ENCODE assay signal across 1 cellular context in the genomic region with DNA sequence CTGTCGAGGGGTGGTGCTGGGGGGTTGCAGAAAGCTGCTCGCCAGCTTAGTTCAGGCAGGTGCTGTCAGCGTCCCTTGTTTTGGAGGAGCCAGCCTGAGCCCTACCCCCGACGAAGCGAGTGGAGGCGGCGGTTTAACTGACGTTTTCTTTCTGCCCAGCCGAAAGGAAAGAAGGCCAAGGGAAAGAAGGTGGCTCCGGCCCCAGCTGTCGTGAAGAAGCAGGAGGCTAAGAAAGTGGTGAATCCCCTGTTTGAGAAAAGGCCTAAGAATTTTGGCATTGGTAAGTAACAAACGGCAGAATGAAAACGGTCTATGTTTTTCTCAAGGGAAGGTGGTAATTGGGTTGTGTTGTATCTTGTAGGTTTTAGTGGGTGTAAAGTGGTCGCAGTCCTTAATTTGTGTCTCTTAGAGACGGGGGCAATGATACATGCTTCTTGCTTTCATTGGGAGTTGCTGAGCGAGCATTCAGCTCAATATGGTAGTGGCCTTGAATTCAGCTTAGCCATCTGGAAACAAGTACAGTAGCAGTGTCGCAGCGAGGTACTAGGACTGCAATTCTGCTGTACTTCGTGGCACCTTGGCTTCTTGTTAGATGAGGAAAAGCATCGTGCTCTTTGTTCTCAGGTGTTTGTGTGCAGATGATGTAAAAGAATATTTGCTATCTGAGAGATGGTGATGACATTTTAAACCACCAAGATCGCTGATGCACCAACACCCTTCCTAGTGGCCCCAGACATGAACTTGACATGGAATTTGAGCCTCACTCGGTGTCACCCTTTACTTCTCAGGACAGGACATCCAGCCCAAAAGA.
TF ChIP-seq lines count a peak whose summit lies in the region.

No MANE protein-coding gene starts in this region.

TF ChIP-seq in HepG2, 621 proteins besides CTCF, POLR2A, EP300 and RAD21 (continues in another document):
- no peak for TF ChIP-seq HNF4A (CRISPR knock-in tag; IDR thresholded peaks at IDR 0.05)
- TF ChIP-seq RARA (CRISPR knock-in tag; IDR thresholded peaks at IDR 0.05) = no peak
- no peak for TF ChIP-seq SAP130 (CRISPR knock-in tag; IDR thresholded peaks at IDR 0.05; ENCODE audit: low read depth)
- TF ChIP-seq ZNF761 (CRISPR knock-in tag; conservative IDR thresholded peaks at IDR 0.05) = no peak
- no peak for TF ChIP-seq IRX3 (CRISPR knock-in tag; IDR thresholded peaks at IDR 0.05; ENCODE audit: borderline replicate concordance, low read depth)
- TF ChIP-seq SALL2 (CRISPR knock-in tag; IDR thresholded peaks at IDR 0.05) = no peak
- no peak for TF ChIP-seq SATB2 (CRISPR knock-in tag; IDR thresholded peaks at IDR 0.05)
- TF ChIP-seq, protein P1, sequence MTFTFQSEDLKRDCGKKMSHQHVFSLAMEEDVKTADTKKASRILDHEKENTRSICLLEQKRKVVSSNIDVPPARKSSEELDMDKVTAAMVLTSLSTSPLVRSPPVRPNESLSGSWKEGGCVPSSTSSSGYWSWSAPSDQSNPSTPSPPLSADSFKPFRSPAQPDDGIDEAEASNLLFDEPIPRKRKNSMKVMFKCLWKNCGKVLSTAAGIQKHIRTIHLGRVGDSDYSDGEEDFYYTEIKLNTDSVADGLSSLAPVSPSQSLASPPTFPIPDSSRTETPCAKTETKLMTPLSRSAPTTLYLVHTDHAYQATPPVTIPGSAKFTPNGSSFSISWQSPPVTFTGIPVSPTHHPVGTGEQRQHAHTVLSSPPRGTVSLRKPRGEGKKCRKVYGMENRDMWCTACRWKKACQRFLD (CRISPR knock-in tag; IDR thresholded peaks at IDR 0.05; ENCODE audit: borderline replicate concordance) = no peak
- no peak for TF ChIP-seq ZSCAN21 (CRISPR knock-in tag; IDR thresholded peaks at IDR 0.05; ENCODE audit: borderline replicate concordance)
- no peak for TF ChIP-seq ERF (CRISPR knock-in tag; IDR thresholded peaks at IDR 0.05)
- no peak for TF ChIP-seq FOXA3 (CRISPR knock-in tag; IDR thresholded peaks at IDR 0.05)
- TF ChIP-seq, protein P2, sequence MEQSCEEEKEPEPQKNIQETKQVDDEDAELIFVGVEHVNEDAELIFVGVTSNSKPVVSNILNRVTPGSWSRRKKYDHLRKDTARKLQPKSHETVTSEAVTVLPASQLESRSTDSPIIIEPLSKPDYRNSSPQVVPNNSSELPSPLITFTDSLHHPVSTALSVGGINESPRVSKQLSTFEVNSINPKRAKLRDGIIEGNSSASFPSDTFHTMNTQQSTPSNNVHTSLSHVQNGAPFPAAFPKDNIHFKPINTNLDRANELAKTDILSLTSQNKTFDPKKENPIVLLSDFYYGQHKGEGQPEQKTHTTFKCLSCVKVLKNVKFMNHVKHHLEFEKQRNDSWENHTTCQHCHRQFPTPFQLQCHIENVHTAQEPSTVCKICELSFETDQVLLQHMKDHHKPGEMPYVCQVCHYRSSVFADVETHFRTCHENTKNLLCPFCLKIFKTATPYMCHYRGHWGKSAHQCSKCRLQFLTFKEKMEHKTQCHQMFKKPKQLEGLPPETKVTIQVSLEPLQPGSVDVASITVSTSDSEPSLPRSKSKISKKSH (CRISPR knock-in tag; IDR thresholded peaks at IDR 0.05; ENCODE audit: borderline replicate concordance) = no peak
- TF ChIP-seq MYC (CRISPR knock-in tag; IDR thresholded peaks at IDR 0.05; ENCODE audit: borderline replicate concordance) = no peak
- no peak for TF ChIP-seq ZNF670 (CRISPR knock-in tag; IDR thresholded peaks at IDR 0.05; ENCODE audit: borderline replicate concordance)
- TF ChIP-seq, protein P3, sequence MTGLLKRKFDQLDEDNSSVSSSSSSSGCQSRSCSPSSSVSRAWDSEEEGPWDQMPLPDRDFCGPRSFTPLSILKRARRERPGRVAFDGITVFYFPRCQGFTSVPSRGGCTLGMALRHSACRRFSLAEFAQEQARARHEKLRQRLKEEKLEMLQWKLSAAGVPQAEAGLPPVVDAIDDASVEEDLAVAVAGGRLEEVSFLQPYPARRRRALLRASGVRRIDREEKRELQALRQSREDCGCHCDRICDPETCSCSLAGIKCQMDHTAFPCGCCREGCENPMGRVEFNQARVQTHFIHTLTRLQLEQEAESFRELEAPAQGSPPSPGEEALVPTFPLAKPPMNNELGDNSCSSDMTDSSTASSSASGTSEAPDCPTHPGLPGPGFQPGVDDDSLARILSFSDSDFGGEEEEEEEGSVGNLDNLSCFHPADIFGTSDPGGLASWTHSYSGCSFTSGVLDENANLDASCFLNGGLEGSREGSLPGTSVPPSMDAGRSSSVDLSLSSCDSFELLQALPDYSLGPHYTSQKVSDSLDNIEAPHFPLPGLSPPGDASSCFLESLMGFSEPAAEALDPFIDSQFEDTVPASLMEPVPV (CRISPR knock-in tag; IDR thresholded peaks at IDR 0.05) = peak; percentile 40; the same call in 1 of the 2 replicates
- no peak for TF ChIP-seq ZNF383 (CRISPR knock-in tag; IDR thresholded peaks at IDR 0.05; ENCODE audit: borderline replicate concordance)
- no peak for TF ChIP-seq NFIB (CRISPR knock-in tag; IDR thresholded peaks at IDR 0.05; ENCODE audit: borderline replicate concordance)
- no peak for TF ChIP-seq GATA4 (IDR thresholded peaks at IDR 0.05; ENCODE audit: borderline replicate concordance, low read depth)
- no peak for TF ChIP-seq KLF13 (CRISPR knock-in tag; IDR thresholded peaks at IDR 0.05)
- TF ChIP-seq TOPORS (CRISPR knock-in tag; IDR thresholded peaks at IDR 0.05) = 0 out of 2 replicates have a peak, but pooled peaks have one; percentile 58
- no peak for TF ChIP-seq ZMYM3 (CRISPR knock-in tag; IDR thresholded peaks at IDR 0.05)
- no peak; the same call in 1 of the 2 replicates for TF ChIP-seq GZF1 (CRISPR knock-in tag; IDR thresholded peaks at IDR 0.05)
- 0 out of 2 replicates have a peak, but pooled peaks have one; percentile 41 for TF ChIP-seq POLR2G (IDR thresholded peaks at IDR 0.05; ENCODE audit: low read depth, low read length)
- no peak for TF ChIP-seq ZNF329 (CRISPR knock-in tag; IDR thresholded peaks at IDR 0.05; ENCODE audit: low read depth)
- no peak for TF ChIP-seq JARID2 (CRISPR knock-in tag; IDR thresholded peaks at IDR 0.05; ENCODE audit: insufficient replicate concordance)
- TF ChIP-seq ASH2L (IDR thresholded peaks at IDR 0.05; ENCODE audit: insufficient read length, low read depth, low read length) = peak; percentile 7
- TF ChIP-seq ZNF10 (CRISPR knock-in tag; IDR thresholded peaks at IDR 0.05; ENCODE audit: borderline replicate concordance, low read depth) = no peak
- 0 out of 2 replicates have a peak, but pooled peaks have one; percentile 49 for TF ChIP-seq ZNF605 (CRISPR knock-in tag; IDR thresholded peaks at IDR 0.05)
- no peak for TF ChIP-seq ZNF20 (CRISPR knock-in tag; IDR thresholded peaks at IDR 0.05)
- TF ChIP-seq FOSL1 (CRISPR knock-in tag; IDR thresholded peaks at IDR 0.05; ENCODE audit: borderline replicate concordance) = no peak
- no peak for TF ChIP-seq NR1H2 (CRISPR knock-in tag; IDR thresholded peaks at IDR 0.05; ENCODE audit: borderline replicate concordance, low read depth)
- TF ChIP-seq FIP1L1 (IDR thresholded peaks at IDR 0.05; ENCODE audit: borderline replicate concordance, insufficient read depth, low read depth, low read length) = no peak
- TF ChIP-seq MEF2D (CRISPR knock-in tag; IDR thresholded peaks at IDR 0.05) = 0 out of 2 replicates have a peak, but pooled peaks have one; percentile 3
- TF ChIP-seq, protein P4, sequence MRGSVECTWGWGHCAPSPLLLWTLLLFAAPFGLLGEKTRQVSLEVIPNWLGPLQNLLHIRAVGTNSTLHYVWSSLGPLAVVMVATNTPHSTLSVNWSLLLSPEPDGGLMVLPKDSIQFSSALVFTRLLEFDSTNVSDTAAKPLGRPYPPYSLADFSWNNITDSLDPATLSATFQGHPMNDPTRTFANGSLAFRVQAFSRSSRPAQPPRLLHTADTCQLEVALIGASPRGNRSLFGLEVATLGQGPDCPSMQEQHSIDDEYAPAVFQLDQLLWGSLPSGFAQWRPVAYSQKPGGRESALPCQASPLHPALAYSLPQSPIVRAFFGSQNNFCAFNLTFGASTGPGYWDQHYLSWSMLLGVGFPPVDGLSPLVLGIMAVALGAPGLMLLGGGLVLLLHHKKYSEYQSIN (CRISPR knock-in tag; IDR thresholded peaks at IDR 0.05; ENCODE audit: borderline replicate concordance) = 0 out of 2 replicates have a peak, but pooled peaks have one; percentile 39
- 0 out of 2 replicates have a peak, but pooled peaks have one; percentile 17 for TF ChIP-seq TMF1 (CRISPR knock-in tag; IDR thresholded peaks at IDR 0.05; ENCODE audit: low read depth)
- no peak for TF ChIP-seq ZNF543 (CRISPR knock-in tag; IDR thresholded peaks at IDR 0.05)
- no peak for TF ChIP-seq ZNF431 (CRISPR knock-in tag; IDR thresholded peaks at IDR 0.05; ENCODE audit: borderline replicate concordance, low read depth)
- TF ChIP-seq, protein P5, sequence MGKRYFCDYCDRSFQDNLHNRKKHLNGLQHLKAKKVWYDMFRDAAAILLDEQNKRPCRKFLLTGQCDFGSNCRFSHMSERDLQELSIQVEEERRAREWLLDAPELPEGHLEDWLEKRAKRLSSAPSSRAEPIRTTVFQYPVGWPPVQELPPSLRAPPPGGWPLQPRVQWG (CRISPR knock-in tag; IDR thresholded peaks at IDR 0.05; ENCODE audit: borderline replicate concordance, low read depth) = no peak
- no peak for TF ChIP-seq ZSCAN25 (CRISPR knock-in tag; IDR thresholded peaks at IDR 0.05)
- no peak for TF ChIP-seq KLF6 (CRISPR knock-in tag; IDR thresholded peaks at IDR 0.05)
- no peak for TF ChIP-seq TGIF2 (CRISPR knock-in tag; IDR thresholded peaks at IDR 0.05)
- no peak for TF ChIP-seq PTBP1 (IDR thresholded peaks at IDR 0.05; ENCODE audit: low read depth, low read length, poor library complexity, severe bottlenecking)
- no peak for TF ChIP-seq ZNF703 (CRISPR knock-in tag; IDR thresholded peaks at IDR 0.05; ENCODE audit: borderline replicate concordance)
- TF ChIP-seq MED8 (CRISPR knock-in tag; IDR thresholded peaks at IDR 0.05; ENCODE audit: insufficient replicate concordance) = no peak
- 0 out of 2 replicates have a peak, but pooled peaks have one; percentile 19 for TF ChIP-seq ZNF563 (CRISPR knock-in tag; IDR thresholded peaks at IDR 0.05)
- TF ChIP-seq NCOR1 (IDR thresholded peaks at IDR 0.05; ENCODE audit: borderline replicate concordance, low read length) = 0 out of 2 replicates have a peak, but pooled peaks have one; percentile 1
- TF ChIP-seq ZNF768 (CRISPR knock-in tag; IDR thresholded peaks at IDR 0.05) = no peak
- no peak for TF ChIP-seq TCF12 (IDR thresholded peaks at IDR 0.05)
- TF ChIP-seq TCF12 (CRISPR knock-in tag; IDR thresholded peaks at IDR 0.05) = no peak
- no peak for TF ChIP-seq CC2D1A (CRISPR knock-in tag; IDR thresholded peaks at IDR 0.05)
- no peak for TF ChIP-seq ZNF570 (CRISPR knock-in tag; IDR thresholded peaks at IDR 0.05; ENCODE audit: borderline replicate concordance)
- TF ChIP-seq, protein P6, sequence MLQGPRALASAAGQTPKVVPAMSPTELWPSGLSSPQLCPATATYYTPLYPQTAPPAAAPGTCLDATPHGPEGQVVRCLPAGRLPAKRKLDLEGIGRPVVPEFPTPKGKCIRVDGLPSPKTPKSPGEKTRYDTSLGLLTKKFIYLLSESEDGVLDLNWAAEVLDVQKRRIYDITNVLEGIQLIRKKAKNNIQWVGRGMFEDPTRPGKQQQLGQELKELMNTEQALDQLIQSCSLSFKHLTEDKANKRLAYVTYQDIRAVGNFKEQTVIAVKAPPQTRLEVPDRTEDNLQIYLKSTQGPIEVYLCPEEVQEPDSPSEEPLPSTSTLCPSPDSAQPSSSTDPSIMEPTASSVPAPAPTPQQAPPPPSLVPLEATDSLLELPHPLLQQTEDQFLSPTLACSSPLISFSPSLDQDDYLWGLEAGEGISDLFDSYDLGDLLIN (CRISPR knock-in tag; IDR thresholded peaks at IDR 0.05; ENCODE audit: borderline replicate concordance) = no peak
- no peak for TF ChIP-seq MZF1 (CRISPR knock-in tag; IDR thresholded peaks at IDR 0.05; ENCODE audit: borderline replicate concordance)
- no peak for TF ChIP-seq ZNF33B (CRISPR knock-in tag; IDR thresholded peaks at IDR 0.05)
- TF ChIP-seq, protein P7, sequence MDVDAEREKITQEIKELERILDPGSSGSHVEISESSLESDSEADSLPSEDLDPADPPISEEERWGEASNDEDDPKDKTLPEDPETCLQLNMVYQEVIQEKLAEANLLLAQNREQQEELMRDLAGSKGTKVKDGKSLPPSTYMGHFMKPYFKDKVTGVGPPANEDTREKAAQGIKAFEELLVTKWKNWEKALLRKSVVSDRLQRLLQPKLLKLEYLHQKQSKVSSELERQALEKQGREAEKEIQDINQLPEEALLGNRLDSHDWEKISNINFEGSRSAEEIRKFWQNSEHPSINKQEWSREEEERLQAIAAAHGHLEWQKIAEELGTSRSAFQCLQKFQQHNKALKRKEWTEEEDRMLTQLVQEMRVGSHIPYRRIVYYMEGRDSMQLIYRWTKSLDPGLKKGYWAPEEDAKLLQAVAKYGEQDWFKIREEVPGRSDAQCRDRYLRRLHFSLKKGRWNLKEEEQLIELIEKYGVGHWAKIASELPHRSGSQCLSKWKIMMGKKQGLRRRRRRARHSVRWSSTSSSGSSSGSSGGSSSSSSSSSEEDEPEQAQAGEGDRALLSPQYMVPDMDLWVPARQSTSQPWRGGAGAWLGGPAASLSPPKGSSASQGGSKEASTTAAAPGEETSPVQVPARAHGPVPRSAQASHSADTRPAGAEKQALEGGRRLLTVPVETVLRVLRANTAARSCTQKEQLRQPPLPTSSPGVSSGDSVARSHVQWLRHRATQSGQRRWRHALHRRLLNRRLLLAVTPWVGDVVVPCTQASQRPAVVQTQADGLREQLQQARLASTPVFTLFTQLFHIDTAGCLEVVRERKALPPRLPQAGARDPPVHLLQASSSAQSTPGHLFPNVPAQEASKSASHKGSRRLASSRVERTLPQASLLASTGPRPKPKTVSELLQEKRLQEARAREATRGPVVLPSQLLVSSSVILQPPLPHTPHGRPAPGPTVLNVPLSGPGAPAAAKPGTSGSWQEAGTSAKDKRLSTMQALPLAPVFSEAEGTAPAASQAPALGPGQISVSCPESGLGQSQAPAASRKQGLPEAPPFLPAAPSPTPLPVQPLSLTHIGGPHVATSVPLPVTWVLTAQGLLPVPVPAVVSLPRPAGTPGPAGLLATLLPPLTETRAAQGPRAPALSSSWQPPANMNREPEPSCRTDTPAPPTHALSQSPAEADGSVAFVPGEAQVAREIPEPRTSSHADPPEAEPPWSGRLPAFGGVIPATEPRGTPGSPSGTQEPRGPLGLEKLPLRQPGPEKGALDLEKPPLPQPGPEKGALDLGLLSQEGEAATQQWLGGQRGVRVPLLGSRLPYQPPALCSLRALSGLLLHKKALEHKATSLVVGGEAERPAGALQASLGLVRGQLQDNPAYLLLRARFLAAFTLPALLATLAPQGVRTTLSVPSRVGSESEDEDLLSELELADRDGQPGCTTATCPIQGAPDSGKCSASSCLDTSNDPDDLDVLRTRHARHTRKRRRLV (CRISPR knock-in tag; IDR thresholded peaks at IDR 0.05) = peak; percentile 17; the same call in 1 of the 2 replicates
- 0 out of 2 replicates have a peak, but pooled peaks have one; percentile 20 for TF ChIP-seq ZC3H13 (CRISPR knock-in tag; IDR thresholded peaks at IDR 0.05)
- TF ChIP-seq HMG20B (CRISPR knock-in tag; conservative IDR thresholded peaks at IDR 0.05) = no peak
- 0 out of 2 replicates have a peak, but pooled peaks have one; percentile 4 for TF ChIP-seq AKAP8 (CRISPR knock-in tag; IDR thresholded peaks at IDR 0.05)
- TF ChIP-seq MAF1 (CRISPR knock-in tag; IDR thresholded peaks at IDR 0.05; ENCODE audit: borderline replicate concordance) = no peak
